3 cellular contexts compared by ENCODE assay signal in genomic region chr3:121552797-121553196, GRCh38.
TF ChIP-seq lines count a peak whose summit lies in the region.

No MANE protein-coding gene starts in this region.

TF ChIP-seq in SK-N-SH, 30 proteins besides CTCF, POLR2A, EP300 and RAD21 (continues in another document):
- TF ChIP-seq IRF3 (IDR thresholded peaks at IDR 0.05; ENCODE audit: low read depth, low read length) (no peak), NRF1 (IDR thresholded peaks at IDR 0.05; ENCODE audit: low read depth, low read length) (no peak), RFX5 (IDR thresholded peaks at IDR 0.05; ENCODE audit: low read length) (no peak), ZBTB33 (IDR thresholded peaks at IDR 0.05; ENCODE audit: borderline replicate concordance, low read depth) (no peak), FOXM1 (IDR thresholded peaks at IDR 0.05; ENCODE audit: low read depth) (no peak), ELF1 (IDR thresholded peaks at IDR 0.05) (no peak), USF2 (IDR thresholded peaks at IDR 0.05; ENCODE audit: borderline replicate concordance, low read depth, low read length) (no peak), FOXJ3 (CRISPR knock-in tag; IDR thresholded peaks at IDR 0.05) (no peak), PBX3 (IDR thresholded peaks at IDR 0.05) (no peak), SIN3A (IDR thresholded peaks at IDR 0.05; ENCODE audit: borderline replicate concordance, low read depth, low read length) (no peak), EZH2phosphoT487 (IDR thresholded peaks at IDR 0.05; ENCODE audit: borderline replicate concordance, low read depth) (no peak)
- TF ChIP-seq, protein P1, sequence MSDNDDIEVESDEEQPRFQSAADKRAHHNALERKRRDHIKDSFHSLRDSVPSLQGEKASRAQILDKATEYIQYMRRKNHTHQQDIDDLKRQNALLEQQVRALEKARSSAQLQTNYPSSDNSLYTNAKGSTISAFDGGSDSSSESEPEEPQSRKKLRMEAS (IDR thresholded peaks at IDR 0.05; ENCODE audit: low read depth): no peak
- TF ChIP-seq, protein P2, sequence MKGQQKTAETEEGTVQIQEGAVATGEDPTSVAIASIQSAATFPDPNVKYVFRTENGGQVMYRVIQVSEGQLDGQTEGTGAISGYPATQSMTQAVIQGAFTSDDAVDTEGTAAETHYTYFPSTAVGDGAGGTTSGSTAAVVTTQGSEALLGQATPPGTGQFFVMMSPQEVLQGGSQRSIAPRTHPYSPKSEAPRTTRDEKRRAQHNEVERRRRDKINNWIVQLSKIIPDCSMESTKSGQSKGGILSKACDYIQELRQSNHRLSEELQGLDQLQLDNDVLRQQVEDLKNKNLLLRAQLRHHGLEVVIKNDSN (IDR thresholded peaks at IDR 0.05; ENCODE audit: borderline replicate concordance, low read depth): no peak

TF ChIP-seq in SK-N-SH treated with all-trans-retinoic acid at 6 μM for 48 hours, 23 proteins besides CTCF, POLR2A, EP300 and RAD21:
- TF ChIP-seq SNAI2 (CRISPR knock-in tag; IDR thresholded peaks at IDR 0.05): no peak
- TF ChIP-seq CSRNP3 (CRISPR knock-in tag; IDR thresholded peaks at IDR 0.05): no peak

TF ChIP-seq in H1, 55 proteins besides CTCF, POLR2A, EP300 and RAD21:
- TF ChIP-seq CBX5 (IDR thresholded peaks at IDR 0.05; ENCODE audit: low read depth, low read length) (no peak), SP2 (IDR thresholded peaks at IDR 0.05; ENCODE audit: low read length) (no peak), MAFK (IDR thresholded peaks at IDR 0.05; ENCODE audit: low read depth, low read length) (no peak)
TF ChIP-seq in H1: peak in this region for 0.
